Comparison of ENCODE assay signal across 24 cellular contexts in the genomic region with DNA sequence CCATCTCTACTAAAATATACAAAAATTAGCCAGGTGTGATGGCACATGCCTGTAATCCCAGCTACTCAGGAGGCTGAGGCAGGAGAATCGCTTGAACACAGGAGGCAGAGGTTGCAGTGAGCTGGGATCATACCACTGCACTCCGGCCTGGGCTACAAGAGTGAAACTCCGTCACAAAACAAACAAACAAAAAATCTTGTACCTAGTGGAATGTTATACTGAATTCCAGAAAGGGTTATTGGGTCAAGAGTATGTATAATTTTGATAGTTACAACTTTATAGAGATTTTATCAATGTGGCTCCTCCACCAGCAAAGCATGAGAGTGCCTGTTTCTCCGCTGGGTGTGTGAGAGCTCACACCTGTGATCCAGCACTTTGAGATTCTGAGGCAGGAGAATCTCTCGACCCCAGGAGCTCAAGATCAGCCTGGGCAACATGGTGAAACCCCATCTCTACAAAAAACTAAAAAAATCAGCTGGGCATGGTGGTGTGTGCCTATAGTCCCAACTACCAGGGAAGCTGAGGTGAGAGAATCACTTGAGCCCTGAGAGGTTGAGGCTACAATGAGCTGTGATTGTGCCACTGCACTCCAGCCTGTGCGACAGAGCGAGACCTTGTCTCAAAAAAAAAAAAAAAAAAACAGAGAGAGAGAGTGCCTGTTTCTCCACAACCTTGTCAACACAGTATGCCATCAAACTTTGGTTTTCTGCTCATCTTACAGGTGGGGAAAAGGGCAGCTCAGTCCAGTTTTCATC. TPM values are rescaled to one million over a fixed set of nuclear protein-coding genes. Genes with fewer than 3 reads are reported as not detected.
A peak's percentile ranks its signal among the peaks of the same experiment; 100 is the strongest.
DNase-seq lines count a peak whose midpoint lies in the region; ATAC-seq and TF ChIP-seq lines count a peak whose summit lies in the region.
"Had no signal": no experiment of that assay in that cellular context is flagged by ENCODE, and none has a peak within 500 bp of the region (broad histone marks: within the 10 kb centered on the region; RNA-seq: fewer than 3 reads in every experiment).

No MANE protein-coding gene starts in this region.

- H3K4me3 Mint-ChIP-seq in activated T-helper 2 cell treated with anti-CD3 and anti-CD28 coated beads, Interferon-gamma antibody, Interleukin-2, Interleukin-4, amounts not matched to agents 10 μg/mL and 5 μg/mL and 100 μg/mL, durations not matched to agents 14 hours and 24 hours and 36 hours (ENCODE audit: low read depth): no peak overlapping the region
- H3K4me3 Mint-ChIP-seq in stimulated activated naive B cell treated with anti-CD40 and anti-IgM and Interleukin-4, amounts not matched to agents 10 μg/mL and 1 μg/mL and 100 μg/mL, for 72 hours: no peak overlapping the region

- no peak for ATAC-seq in stimulated activated naive B cell treated with anti-CD40 and anti-IgM and Interleukin-4, amounts not matched to agents 10 μg/mL and 1 μg/mL and 100 μg/mL, for 72 hours (replicated peaks)
- ATAC-seq: K562, Right ventricle myocardium inferior had no signal

- H3K4me1 ChIP-seq in prostate gland (replicated peaks) (no peaks in the 10 kb centered on the region), esophagus squamous epithelium (peaks cover 0 to 46% (median 23%) of the 10 kb centered on the region in 3 donors)

- no peak for TF ChIP-seq POLR2A in prostate gland (IDR thresholded peaks at IDR 0.05)
- TF ChIP-seq POLR2A in esophagus squamous epithelium (IDR thresholded peaks at IDR 0.05): no peak

- intact Hi-C loops in activated T-helper 2 cell treated with anti-CD3 and anti-CD28 coated beads, Interferon-gamma antibody, Interleukin-2, Interleukin-4, amounts not matched to agents 10 μg/mL and 5 μg/mL and 100 μg/mL, durations not matched to agents 14 hours and 24 hours and 36 hours (cut with micrococcal nuclease): no loop called here
- intact Hi-C loops in prostate gland (cut with DNase I): no loop called here
- intact Hi-C loops in esophagus squamous epithelium (cut with DNase I): no loop called here

- no peaks in the 10 kb centered on the region for H3K36me3 Mint-ChIP-seq in activated T-helper 2 cell treated with anti-CD3 and anti-CD28 coated beads, Interferon-gamma antibody, Interleukin-2, Interleukin-4, amounts not matched to agents 10 μg/mL and 5 μg/mL and 100 μg/mL, durations not matched to agents 14 hours and 24 hours and 36 hours (ENCODE audit: low read depth)
- no peaks in the 10 kb centered on the region for H3K36me3 Mint-ChIP-seq in stimulated activated naive B cell treated with anti-CD40 and anti-IgM and Interleukin-4, amounts not matched to agents 10 μg/mL and 1 μg/mL and 100 μg/mL, for 72 hours

- no peak overlapping the region for H3K4me3 ChIP-seq in prostate gland
- H3K4me3 ChIP-seq in esophagus squamous epithelium: no peak overlapping the region
- H3K4me3 ChIP-seq: K562 had no signal

- H3K27ac Mint-ChIP-seq in activated T-helper 2 cell treated with anti-CD3 and anti-CD28 coated beads, Interferon-gamma antibody, Interleukin-2, Interleukin-4, amounts not matched to agents 10 μg/mL and 5 μg/mL and 100 μg/mL, durations not matched to agents 14 hours and 24 hours and 36 hours: peak overlapping the region; percentile 74
- H3K27ac Mint-ChIP-seq in stimulated activated naive B cell treated with anti-CD40 and anti-IgM and Interleukin-4, amounts not matched to agents 10 μg/mL and 1 μg/mL and 100 μg/mL, for 72 hours: no peak overlapping the region

- no peaks in the 10 kb centered on the region for H3K9me3 Mint-ChIP-seq in activated T-helper 2 cell treated with anti-CD3 and anti-CD28 coated beads, Interferon-gamma antibody, Interleukin-2, Interleukin-4, amounts not matched to agents 10 μg/mL and 5 μg/mL and 100 μg/mL, durations not matched to agents 14 hours and 24 hours and 36 hours
- no peaks in the 10 kb centered on the region for H3K9me3 Mint-ChIP-seq in stimulated activated naive B cell treated with anti-CD40 and anti-IgM and Interleukin-4, amounts not matched to agents 10 μg/mL and 1 μg/mL and 100 μg/mL, for 72 hours

- TF ChIP-seq CTCF in prostate gland (IDR thresholded peaks at IDR 0.05) (no peak), esophagus squamous epithelium (IDR thresholded peaks at IDR 0.05) (no peak)

- peaks cover 9% of the 10 kb centered on the region for H3K27me3 Mint-ChIP-seq in activated T-helper 2 cell treated with anti-CD3 and anti-CD28 coated beads, Interferon-gamma antibody, Interleukin-2, Interleukin-4, amounts not matched to agents 10 μg/mL and 5 μg/mL and 100 μg/mL, durations not matched to agents 14 hours and 24 hours and 36 hours (ENCODE audit: low read depth)
- peaks cover 20 to 26% of the 10 kb centered on the region in 2 donors for H3K27me3 Mint-ChIP-seq in stimulated activated naive B cell treated with anti-CD40 and anti-IgM and Interleukin-4, amounts not matched to agents 10 μg/mL and 1 μg/mL and 100 μg/mL, for 72 hours

- H3K9me3 ChIP-seq in prostate gland: no peaks in the 10 kb centered on the region
- no peaks in the 10 kb centered on the region for H3K9me3 ChIP-seq in esophagus squamous epithelium

- H3K27ac ChIP-seq in prostate gland (peak overlapping the region; percentile 43 to 54), esophagus squamous epithelium (no peak overlapping the region)

- WGBS in prostate gland: 62% methylated on average over 7 of the region's 7 CpGs
- 84 to 87% methylated on average over 6 to 7 of the region's 7 CpGs for WGBS in esophagus squamous epithelium, 2 donors

- H3K36me3 ChIP-seq in prostate gland (no peaks in the 10 kb centered on the region), esophagus squamous epithelium (no peaks in the 10 kb centered on the region)

- H3K27me3 ChIP-seq in prostate gland (replicated peaks; ENCODE audit: insufficient read depth) (no peaks in the 10 kb centered on the region), esophagus squamous epithelium (no peaks in the 10 kb centered on the region)

- H3K4me1 Mint-ChIP-seq in activated T-helper 2 cell treated with anti-CD3 and anti-CD28 coated beads, Interferon-gamma antibody, Interleukin-2, Interleukin-4, amounts not matched to agents 10 μg/mL and 5 μg/mL and 100 μg/mL, durations not matched to agents 14 hours and 24 hours and 36 hours (ENCODE audit: low read depth): peaks cover 17% of the 10 kb centered on the region
- peaks cover 5 to 7% of the 10 kb centered on the region in 2 donors for H3K4me1 Mint-ChIP-seq in stimulated activated naive B cell treated with anti-CD40 and anti-IgM and Interleukin-4, amounts not matched to agents 10 μg/mL and 1 μg/mL and 100 μg/mL, for 72 hours

- DNase-seq in SIG-M5 treated with dmso at 0.1 percent for 504 hours (lab: John Stamatoyannopoulos, UW; ENCODE audit: unreplicated experiment): peak; percentile 18
- DNase-seq in SIG-M5 (lab: John Stamatoyannopoulos, UW): no peak
- DNase-seq in EL: peak; percentile 32
- DNase-seq in activated T-helper 2 cell treated with anti-CD3 and anti-CD28 coated beads, Interferon-gamma antibody, Interleukin-2, Interleukin-4, amounts not matched to agents 10 μg/mL and 5 μg/mL and 100 μg/mL, durations not matched to agents 14 hours and 24 hours and 36 hours (ENCODE audit: low spot score): no peak
- no peak for DNase-seq in prostate gland (ENCODE audit: low spot score)
- DNase-seq in stimulated activated naive B cell treated with anti-CD40 and anti-IgM and Interleukin-4, amounts not matched to agents 10 μg/mL and 1 μg/mL and 100 μg/mL, for 72 hours: no peak
- DNase-seq in esophagus squamous epithelium (lab: John Stamatoyannopoulos, UW): no peak
- DNase-seq in NCI-H2081 (lab: John Stamatoyannopoulos, UW): no peak
- DNase-seq: 8988T, DMS153, DND-41, H7, MM.1S, NCI-H1417, NCI-H1694, NCI-H2029 treated with DMSO at 0.1 percent for 48 hours, NCI-H2171 treated with DMSO at 0.1 percent for 48 hours, NCI-H524 treated with DMSO at 0.1 percent for 48 hours, NCI-H774 had no signal

RNA-seq across cellular contexts. Expression of a gene that starts 12.7 kb away (rescaled TPM):
- not detected in 2 replicates for total RNA-seq in activated T-helper 2 cell treated with anti-CD3 and anti-CD28 coated beads, Interferon-gamma antibody, Interleukin-2, Interleukin-4, amounts not matched to agents 10 μg/mL and 5 μg/mL and 100 μg/mL, durations not matched to agents 14 hours and 24 hours and 36 hours
- 1 to 10 TPM in 1 of 2 donors, not detected in 1; 8.9 TPM for total RNA-seq in prostate gland
- 1 to 10 TPM in 2 of 4 donors, under 1 TPM in 1, not detected in 1; 0.38 to 7.6 (median 1.5) TPM for total RNA-seq in esophagus squamous epithelium
- total RNA-seq: SK-MEL-5 had no signal

RNA-seq across cellular contexts. Expression of a gene that starts 37.4 kb away (rescaled TPM):
- total RNA-seq in activated T-helper 2 cell treated with anti-CD3 and anti-CD28 coated beads, Interferon-gamma antibody, Interleukin-2, Interleukin-4, amounts not matched to agents 10 μg/mL and 5 μg/mL and 100 μg/mL, durations not matched to agents 14 hours and 24 hours and 36 hours: not detected in 2 replicates
- total RNA-seq in prostate gland (10 to 100 TPM in 1 of 2 donors, under 1 TPM in 1; 0.87 to 23.9 TPM), esophagus squamous epithelium (10 to 100 TPM in 1 of 4 donors, 1 to 10 TPM in 2, not detected in 1; 1.7 to 41.6 (median 9.1) TPM)
- total RNA-seq: H7, HT-29, K562, LHCN-M2, SK-MEL-5 had no signal

RNA-seq across cellular contexts. Expression of a gene that starts 43.7 kb away (rescaled TPM):
- 0.18 and 0.51 TPM in 2 replicates for total RNA-seq in activated T-helper 2 cell treated with anti-CD3 and anti-CD28 coated beads, Interferon-gamma antibody, Interleukin-2, Interleukin-4, amounts not matched to agents 10 μg/mL and 5 μg/mL and 100 μg/mL, durations not matched to agents 14 hours and 24 hours and 36 hours
- total RNA-seq in prostate gland (not detected), esophagus squamous epithelium (under 1 TPM in 1 of 4 donors, not detected in 3; 0.35 TPM)
- total RNA-seq: H7, HT-29, K562, LHCN-M2, SK-MEL-5 had no signal

RNA-seq across cellular contexts. Expression of a gene that starts 45.3 kb away (rescaled TPM):
- total RNA-seq in activated T-helper 2 cell treated with anti-CD3 and anti-CD28 coated beads, Interferon-gamma antibody, Interleukin-2, Interleukin-4, amounts not matched to agents 10 μg/mL and 5 μg/mL and 100 μg/mL, durations not matched to agents 14 hours and 24 hours and 36 hours: 176 TPM in 2 replicates
- total RNA-seq in prostate gland: 100 to 1,000 TPM in 1 of 2 donors, 10 to 100 TPM in 1; 85.0 to 142 TPM
- total RNA-seq in esophagus squamous epithelium: 10 to 100 TPM; 22.4 to 61.2 (median 26.3) TPM

Comparison
In these comparisons a context has a peak if more than half of its experiments do, and no peak if none do; other contexts are left out.
1. DNase-seq: peak in SIG-M5 treated with dmso at 0.1 percent for 504 hours (single experiment) and EL (single experiment); none in SIG-M5 (single experiment), activated T-helper 2 cell treated with anti-CD3 and anti-CD28 coated beads, Interferon-gamma antibody, Interleukin-2, Interleukin-4, amounts not matched to agents 10 μg/mL and 5 μg/mL and 100 μg/mL, durations not matched to agents 14 hours and 24 hours and 36 hours (single experiment), prostate gland (single experiment), stimulated activated naive B cell treated with anti-CD40 and anti-IgM and Interleukin-4, amounts not matched to agents 10 μg/mL and 1 μg/mL and 100 μg/mL, for 72 hours (single experiment), esophagus squamous epithelium (single experiment) and NCI-H2081 (0 of 2).
2. H3K27ac ChIP-seq: peak in prostate gland (2 of 2); none in esophagus squamous epithelium (0 of 4).